Comparison of ENCODE assay signal across 8 cellular contexts in the genomic region with DNA sequence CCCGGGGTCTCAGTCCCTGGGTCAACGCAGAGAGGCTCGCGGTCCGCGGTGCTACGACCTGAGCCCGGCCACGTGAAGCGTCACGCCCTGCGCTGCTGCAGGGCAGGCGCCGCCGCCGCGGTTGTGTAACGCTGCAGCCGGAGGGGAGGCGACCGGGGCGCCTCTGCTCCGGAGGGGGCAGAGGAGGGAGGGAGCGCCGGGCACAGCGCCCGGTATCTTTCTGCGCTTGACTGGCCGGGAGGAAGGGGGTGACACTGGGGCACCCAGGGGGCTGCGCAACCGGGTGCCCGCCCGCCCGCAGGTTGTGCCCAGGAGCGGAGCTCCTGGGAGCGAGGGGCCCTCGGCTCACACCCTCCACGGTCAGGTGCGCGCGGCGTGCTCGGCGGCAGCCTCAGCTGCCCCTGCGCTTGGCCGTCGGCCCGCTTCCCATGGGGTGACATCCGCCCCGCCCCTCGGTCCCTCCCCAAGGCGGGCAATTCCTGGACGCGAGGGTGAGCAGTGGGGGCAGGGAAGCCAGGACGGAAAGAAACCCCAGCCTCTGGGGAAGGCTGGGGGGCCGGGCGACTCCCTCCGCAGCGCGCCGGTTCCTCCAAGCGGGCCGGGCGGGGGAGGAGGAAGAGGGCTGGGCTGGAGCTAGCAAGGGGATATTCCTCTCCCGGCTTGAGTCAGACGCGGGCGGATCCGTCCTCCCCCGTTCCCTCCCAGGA. TPM values are rescaled to one million over a fixed set of nuclear protein-coding genes. Genes with fewer than 3 reads are reported as not detected.
DNase-seq lines count a peak whose midpoint lies in the region; ATAC-seq and TF ChIP-seq lines count a peak whose summit lies in the region.

No MANE protein-coding gene starts in this region.

- in situ Hi-C loops in KBM-7 (cut with MboI; ENCODE audit: low pct_unique_long_range_greater_than_20kb, low sequenced_read_pairs): no loop called here

- H3K36me3 Mint-ChIP-seq in activated naive CD4-positive, alpha-beta T cell treated with anti-CD3 and anti-CD28 coated beads, Interleukin-2, amount 50 U/mL, for 72 hours: peaks cover 40 to 46% of the 10 kb centered on the region in 2 donors

- TF ChIP-seq CTCF in omental fat pad (IDR thresholded peaks at IDR 0.05): no peak

- H3K9me3 Mint-ChIP-seq in activated naive CD4-positive, alpha-beta T cell treated with anti-CD3 and anti-CD28 coated beads, Interleukin-2, amount 50 U/mL, for 72 hours: peaks cover 0 to 5% of the 10 kb centered on the region in 2 donors

- peak overlapping the region; percentile 72 for H3K27ac ChIP-seq in thymus (ENCODE audit: low read depth)

- peaks cover 8% of the 10 kb centered on the region for H3K4me1 ChIP-seq in thymus (ENCODE audit: control insufficient read depth, insufficient read depth, low read length)

- ATAC-seq in GM21723 (IDR thresholded peaks at IDR 0.05; ENCODE audit: unreplicated experiment): peak; percentile 46
- ATAC-seq in activated naive CD4-positive, alpha-beta T cell treated with anti-CD3 and anti-CD28 coated beads, Interleukin-2, amount 50 U/mL, for 72 hours: peak; percentile 54 to 70
- ATAC-seq in omental fat pad (ENCODE audit: low FRiP score): peak; percentile 83

- H3K27ac Mint-ChIP-seq in activated naive CD4-positive, alpha-beta T cell treated with anti-CD3 and anti-CD28 coated beads, Interleukin-2, amount 50 U/mL, for 72 hours: peak overlapping the region; percentile 99

- H3K27me3 ChIP-seq in thymus (ENCODE audit: control insufficient read depth, insufficient read depth): peaks cover 16% of the 10 kb centered on the region

- H3K36me3 ChIP-seq in thymus (ENCODE audit: control insufficient read depth, insufficient read depth): no peaks in the 10 kb centered on the region

- H3K4me3 ChIP-seq in thymus (ENCODE audit: low read length): peak overlapping the region; percentile 49

- no peaks in the 10 kb centered on the region for H3K9me3 ChIP-seq in thymus (ENCODE audit: control insufficient read depth)

- DNase-seq in EH (ENCODE audit: low read depth) (peak; percentile 99), KBM-7 (peak; percentile 97), SIG-M5 treated with dmso at 0.1 percent for 504 hours (lab: John Stamatoyannopoulos, UW; ENCODE audit: unreplicated experiment) (peak; percentile 96), glomerular visceral epithelial cell (ENCODE audit: extremely low spot score) (peak; percentile 98), omental fat pad (ENCODE audit: low spot score) (peak; percentile 92)
- DNase-seq in activated naive CD4-positive, alpha-beta T cell treated with anti-CD3 and anti-CD28 coated beads, Interleukin-2, amount 50 U/mL, for 72 hours (ENCODE audit: low spot score in 2 of 2): peak; percentile 90 to 96

- under 1% methylated on average over 70 of the region's 70 CpGs for WGBS in thymus

RNA-seq across cellular contexts. Expression of gene BHLHE40, which starts 0.8 kb away (rescaled TPM):
- total RNA-seq in activated naive CD4-positive, alpha-beta T cell treated with anti-CD3 and anti-CD28 coated beads, Interleukin-2, amount 50 U/mL, for 72 hours: 100 to 1,000 TPM; 228 to 369 TPM
- 100 to 1,000 TPM in 1 of 4 donors, 10 to 100 TPM in 3; 16.3 to 101 (median 59.1) TPM for total RNA-seq in omental fat pad
- polyA plus RNA-seq in thymus: 30.1 TPM

Comparison
In these comparisons a context has a peak if more than half of its experiments do, and no peak if none do; other contexts are left out.
1. Peak in every context shown above with its lines: DNase-seq, ATAC-seq, H3K4me3 ChIP-seq and H3K27ac ChIP-seq.